Comparison of ENCODE assay signal across 2 cellular contexts in the genomic region with DNA sequence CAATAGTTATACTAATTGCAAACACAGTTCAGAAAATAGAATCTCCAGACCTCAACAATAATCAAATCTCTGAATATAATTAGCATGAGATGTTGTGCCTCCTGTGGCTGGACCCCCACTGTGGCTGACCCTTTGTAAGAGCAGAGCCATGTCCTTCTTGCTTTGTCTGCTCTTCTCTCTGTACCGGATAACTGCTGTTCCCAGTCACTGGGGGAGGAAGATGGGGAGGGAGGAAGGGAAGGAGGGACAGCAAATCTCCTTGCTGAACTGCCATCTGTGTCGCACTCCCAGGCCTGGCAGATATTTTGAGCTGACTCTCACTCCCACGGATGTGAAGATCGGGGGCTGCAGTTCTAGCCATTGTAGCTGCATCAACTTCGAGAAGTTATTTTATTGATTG.
TF ChIP-seq lines count a peak whose summit lies in the region.

No MANE protein-coding gene starts in this region.

TF ChIP-seq in GM23338, 12 proteins besides CTCF, POLR2A, EP300 and RAD21:
- TF ChIP-seq ZNF114 (CRISPR knock-in tag; IDR thresholded peaks at IDR 0.05) (no peak), CREB1 (CRISPR knock-in tag; IDR thresholded peaks at IDR 0.05; ENCODE audit: low read depth) (no peak), STAT1 (IDR thresholded peaks at IDR 0.05; ENCODE audit: unreplicated experiment) (no peak)
- TF ChIP-seq, protein P1, sequence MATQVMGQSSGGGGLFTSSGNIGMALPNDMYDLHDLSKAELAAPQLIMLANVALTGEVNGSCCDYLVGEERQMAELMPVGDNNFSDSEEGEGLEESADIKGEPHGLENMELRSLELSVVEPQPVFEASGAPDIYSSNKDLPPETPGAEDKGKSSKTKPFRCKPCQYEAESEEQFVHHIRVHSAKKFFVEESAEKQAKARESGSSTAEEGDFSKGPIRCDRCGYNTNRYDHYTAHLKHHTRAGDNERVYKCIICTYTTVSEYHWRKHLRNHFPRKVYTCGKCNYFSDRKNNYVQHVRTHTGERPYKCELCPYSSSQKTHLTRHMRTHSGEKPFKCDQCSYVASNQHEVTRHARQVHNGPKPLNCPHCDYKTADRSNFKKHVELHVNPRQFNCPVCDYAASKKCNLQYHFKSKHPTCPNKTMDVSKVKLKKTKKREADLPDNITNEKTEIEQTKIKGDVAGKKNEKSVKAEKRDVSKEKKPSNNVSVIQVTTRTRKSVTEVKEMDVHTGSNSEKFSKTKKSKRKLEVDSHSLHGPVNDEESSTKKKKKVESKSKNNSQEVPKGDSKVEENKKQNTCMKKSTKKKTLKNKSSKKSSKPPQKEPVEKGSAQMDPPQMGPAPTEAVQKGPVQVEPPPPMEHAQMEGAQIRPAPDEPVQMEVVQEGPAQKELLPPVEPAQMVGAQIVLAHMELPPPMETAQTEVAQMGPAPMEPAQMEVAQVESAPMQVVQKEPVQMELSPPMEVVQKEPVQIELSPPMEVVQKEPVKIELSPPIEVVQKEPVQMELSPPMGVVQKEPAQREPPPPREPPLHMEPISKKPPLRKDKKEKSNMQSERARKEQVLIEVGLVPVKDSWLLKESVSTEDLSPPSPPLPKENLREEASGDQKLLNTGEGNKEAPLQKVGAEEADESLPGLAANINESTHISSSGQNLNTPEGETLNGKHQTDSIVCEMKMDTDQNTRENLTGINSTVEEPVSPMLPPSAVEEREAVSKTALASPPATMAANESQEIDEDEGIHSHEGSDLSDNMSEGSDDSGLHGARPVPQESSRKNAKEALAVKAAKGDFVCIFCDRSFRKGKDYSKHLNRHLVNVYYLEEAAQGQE (IDR thresholded peaks at IDR 0.05; ENCODE audit: unreplicated experiment): no peak

TF ChIP-seq in H1, 55 proteins besides CTCF, POLR2A, EP300 and RAD21:
- no peak for TF ChIP-seq BACH1 (IDR thresholded peaks at IDR 0.05; ENCODE audit: low read length)
TF ChIP-seq in H1: peak in this region for 0.
